Comparison of ENCODE assay signal across 13 cellular contexts in genomic region chr6:36067374-36068011, GRCh38. TPM values are rescaled to one million over a fixed set of nuclear protein-coding genes. Genes with fewer than 3 reads are reported as not detected.
DNase-seq lines count a peak whose midpoint lies in the region; ATAC-seq and TF ChIP-seq lines count a peak whose summit lies in the region.
"Had no signal": no experiment of that assay in that cellular context is flagged by ENCODE, and none has a peak within 500 bp of the region (broad histone marks: within the 10 kb centered on the region; RNA-seq: fewer than 3 reads in every experiment).

No MANE protein-coding gene starts in this region.

- H3K9me3 ChIP-seq in CD4-positive, alpha-beta memory T cell (ENCODE audit: control insufficient read depth in 1 of 2, low read length in 2 of 2), result no peaks in the 10 kb centered on the region
- H3K9me3 ChIP-seq in gastroesophageal sphincter, result no peaks in the 10 kb centered on the region
- H3K9me3 ChIP-seq: SJCRH30 had no signal

- H3K4me1 Mint-ChIP-seq in CD4-positive, alpha-beta memory T cell, result peaks cover 53 to 78% (median 62%) of the 10 kb centered on the region in 4 donors
- H3K4me1 Mint-ChIP-seq in natural killer cell treated with Interleukin-12 subunit alpha and Interleukin-12 subunit beta and Interleukin-15 and Interleukin-18, amount 100 ng/mL, for 72 hours (ENCODE audit: low read depth in 2 of 2), result peaks cover 45 to 69% of the 10 kb centered on the region in 2 donors

- peak overlapping the region; percentile 16 to 70 (median 30) for H3K27ac Mint-ChIP-seq in CD4-positive, alpha-beta memory T cell
- H3K27ac Mint-ChIP-seq in natural killer cell treated with Interleukin-12 subunit alpha and Interleukin-12 subunit beta and Interleukin-15 and Interleukin-18, amount 100 ng/mL, for 72 hours, result peak overlapping the region; percentile 3 to 7
- H3K27ac Mint-ChIP-seq: activated CD8-positive, alpha-beta memory T cell treated with anti-CD3 and anti-CD28 coated beads, Interleukin-2, amount 10 ng/mL, durations not matched to agents 7 days and 5 days had no signal

- H3K9me3 Mint-ChIP-seq in CD4-positive, alpha-beta memory T cell, result no peaks in the 10 kb centered on the region
- no peaks in the 10 kb centered on the region for H3K9me3 Mint-ChIP-seq in natural killer cell treated with Interleukin-12 subunit alpha and Interleukin-12 subunit beta and Interleukin-15 and Interleukin-18, amount 100 ng/mL, for 72 hours

- POLR2A ChIA-PET in CD4-positive, alpha-beta memory T cell (lab: Charles Lee; ENCODE audit: partially characterized antibody), result interaction anchor here (1.6 kb wide), 1 partner anchor 32 kb away, joined by 3 read pairs; no protein-coding TSS in a partner anchor

- H3K4me3 Mint-ChIP-seq in CD4-positive, alpha-beta memory T cell, result no peak overlapping the region
- peak overlapping the region; percentile 2 for H3K4me3 Mint-ChIP-seq in natural killer cell treated with Interleukin-12 subunit alpha and Interleukin-12 subunit beta and Interleukin-15 and Interleukin-18, amount 100 ng/mL, for 72 hours
- H3K4me3 Mint-ChIP-seq: activated CD8-positive, alpha-beta memory T cell treated with anti-CD3 and anti-CD28 coated beads, Interleukin-2, amount 10 ng/mL, durations not matched to agents 7 days and 5 days had no signal

- TF ChIP-seq CTCF in gastroesophageal sphincter (IDR thresholded peaks at IDR 0.05) (no peak), coronary artery (IDR thresholded peaks at IDR 0.05) (no peak)

- intact Hi-C loops in CD4-positive, alpha-beta memory T cell (cut with micrococcal nuclease), result no loop called here

- H3K27ac ChIP-seq in CD4-positive, alpha-beta memory T cell (ENCODE audit: low read depth, low read length), result no peak overlapping the region
- peak overlapping the region in 1 of 4 donors; percentile 23 for H3K27ac ChIP-seq in gastroesophageal sphincter
- H3K27ac ChIP-seq in coronary artery, result no peak overlapping the region
- H3K27ac ChIP-seq: KMS-11, SJCRH30 had no signal

- TF ChIP-seq POLR2A in erythroblast (IDR thresholded peaks at IDR 0.05; ENCODE audit: low read length), result no peak
- no peak for TF ChIP-seq POLR2A in gastroesophageal sphincter (IDR thresholded peaks at IDR 0.05)

- 31 to 63% methylated on average over 2 to 3 of the region's 3 CpGs for WGBS in gastroesophageal sphincter (ENCODE audit: low coverage in 1 of 2), 2 donors

- CTCF ChIA-PET in CD4-positive, alpha-beta memory T cell (lab: Charles Lee; ENCODE audit: partially characterized antibody), result interaction anchor here (0.8 kb wide), 1 partner anchor 30 kb away, joined by 3 read pairs; no protein-coding TSS in a partner anchor

- no peak for DNase-seq in CD4-positive, alpha-beta memory T cell
- DNase-seq in LHCN-M2 (ENCODE audit: low read depth) (peak; percentile 7), erythroblast (lab: John Stamatoyannopoulos, UW) (peak; percentile 86 to 95), NOMO-1 (lab: John Stamatoyannopoulos, UW; ENCODE audit: unreplicated experiment in 2 of 2) (no peak), coronary artery (ENCODE audit: low spot score) (no peak)
- no peak for DNase-seq in natural killer cell treated with Interleukin-12 subunit alpha and Interleukin-12 subunit beta and Interleukin-15 and Interleukin-18, amount 100 ng/mL, for 72 hours (ENCODE audit: low spot score)
- no peak for DNase-seq in activated CD4-positive, alpha-beta T cell treated with anti-CD3 and anti-CD28 coated beads, Interleukin-2, amount 50 U/mL, for 4 hours
- DNase-seq: activated CD8-positive, alpha-beta memory T cell treated with anti-CD3 and anti-CD28 coated beads, Interleukin-2, amount 10 ng/mL, durations not matched to agents 7 days and 5 days; NCI-H446; SJCRH30; trophoblast cell had no signal

- no peaks in the 10 kb centered on the region for H3K27me3 ChIP-seq in CD4-positive, alpha-beta memory T cell (ENCODE audit: insufficient read depth, low read length)
- H3K27me3 ChIP-seq in gastroesophageal sphincter, result no peaks in the 10 kb centered on the region
- H3K27me3 ChIP-seq: SJCRH30 had no signal

- no peak for ATAC-seq in natural killer cell treated with Interleukin-12 subunit alpha and Interleukin-12 subunit beta and Interleukin-15 and Interleukin-18, amount 100 ng/mL, for 72 hours
- ATAC-seq in gastroesophageal sphincter, result no peak
- ATAC-seq: activated CD8-positive, alpha-beta memory T cell treated with anti-CD3 and anti-CD28 coated beads, Interleukin-2, amount 10 ng/mL, durations not matched to agents 7 days and 5 days had no signal

- H3K36me3 ChIP-seq in CD4-positive, alpha-beta memory T cell (ENCODE audit: insufficient read depth, low read length), result no peaks in the 10 kb centered on the region
- no peaks in the 10 kb centered on the region for H3K36me3 ChIP-seq in gastroesophageal sphincter
- H3K36me3 ChIP-seq: SJCRH30 had no signal

- peaks cover 40% of the 10 kb centered on the region for H3K4me1 ChIP-seq in CD4-positive, alpha-beta memory T cell (ENCODE audit: insufficient read depth, low read length)
- H3K4me1 ChIP-seq in gastroesophageal sphincter, result peaks cover 9 to 81% (median 26%) of the 10 kb centered on the region in 3 donors
- H3K4me1 ChIP-seq: SJCRH30 had no signal

- H3K36me3 Mint-ChIP-seq in CD4-positive, alpha-beta memory T cell, result peaks cover 14 to 16% of the 10 kb centered on the region in 2 donors
- H3K36me3 Mint-ChIP-seq in natural killer cell treated with Interleukin-12 subunit alpha and Interleukin-12 subunit beta and Interleukin-15 and Interleukin-18, amount 100 ng/mL, for 72 hours, result no peaks in the 10 kb centered on the region

- no peak overlapping the region for H3K4me3 ChIP-seq in CD4-positive, alpha-beta memory T cell (ENCODE audit: low read length in 2 of 2)
- H3K4me3 ChIP-seq in gastroesophageal sphincter (no peak overlapping the region), coronary artery (no peak overlapping the region)
- H3K4me3 ChIP-seq: SJCRH30 had no signal

- TF ChIP-seq EP300 in gastroesophageal sphincter (IDR thresholded peaks at IDR 0.05), result no peak

- no peaks in the 10 kb centered on the region for H3K27me3 Mint-ChIP-seq in CD4-positive, alpha-beta memory T cell
- no peaks in the 10 kb centered on the region for H3K27me3 Mint-ChIP-seq in natural killer cell treated with Interleukin-12 subunit alpha and Interleukin-12 subunit beta and Interleukin-15 and Interleukin-18, amount 100 ng/mL, for 72 hours
- H3K27me3 Mint-ChIP-seq: activated CD8-positive, alpha-beta memory T cell treated with anti-CD3 and anti-CD28 coated beads, Interleukin-2, amount 10 ng/mL, durations not matched to agents 7 days and 5 days had no signal

RNA-seq across cellular contexts. Expression of gene MAPK14, which starts 39.9 kb away (rescaled TPM):
- total RNA-seq in CD4-positive, alpha-beta memory T cell, result 10 to 100 TPM; 58.9 to 64.3 TPM
- 10 to 100 TPM; 38.5 to 48.6 TPM for polyA plus RNA-seq in CD4-positive, alpha-beta memory T cell
- total RNA-seq in LHCN-M2 (2014; rRNA removed) (46.9 and 53.5 TPM in 2 replicates), gastroesophageal sphincter (10 to 100 TPM; 58.7 to 77.5 (median 69.9) TPM)
- 16.2 TPM for polyA plus RNA-seq in LHCN-M2 (2012)
- 10 to 100 TPM; 68.4 to 71.4 TPM for total RNA-seq in natural killer cell treated with Interleukin-12 subunit alpha and Interleukin-12 subunit beta and Interleukin-15 and Interleukin-18, amount 100 ng/mL, for 72 hours

RNA-seq across cellular contexts. Expression of gene SLC26A8, which starts 43.1 kb away (rescaled TPM):
- total RNA-seq in CD4-positive, alpha-beta memory T cell, result under 1 TPM in 1 of 2 experiments, not detected in 1; 0.09 TPM
- not detected for polyA plus RNA-seq in CD4-positive, alpha-beta memory T cell
- not detected in 2 replicates for total RNA-seq in LHCN-M2 (2014; rRNA removed)
- polyA plus RNA-seq in LHCN-M2 (2012), result not detected
- under 1 TPM in 1 of 2 donors, not detected in 1; 0.33 TPM for total RNA-seq in natural killer cell treated with Interleukin-12 subunit alpha and Interleukin-12 subunit beta and Interleukin-15 and Interleukin-18, amount 100 ng/mL, for 72 hours
- total RNA-seq in gastroesophageal sphincter, result not detected
- total RNA-seq: activated CD8-positive, alpha-beta memory T cell treated with anti-CD3 and anti-CD28 coated beads, Interleukin-2, amount 10 ng/mL, durations not matched to agents 7 days and 5 days; SJCRH30 had no signal

Comparison
In these comparisons a context has a peak if more than half of its experiments do, and no peak if none do; other contexts are left out.
1. DNase-seq: peak in LHCN-M2 (single experiment) and erythroblast (2 of 2); none in CD4-positive, alpha-beta memory T cell (0 of 5), natural killer cell treated with Interleukin-12 subunit alpha and Interleukin-12 subunit beta and Interleukin-15 and Interleukin-18, amount 100 ng/mL, for 72 hours (single experiment), NOMO-1 (0 of 2), activated CD4-positive, alpha-beta T cell treated with anti-CD3 and anti-CD28 coated beads, Interleukin-2, amount 50 U/mL, for 4 hours (0 of 2) and coronary artery (single experiment).